In genomic region chr2:36512705-36513104, GRCh38 we compare ENCODE assay signal across 1 cellular context.
TF ChIP-seq lines count a peak whose summit lies in the region.

No MANE protein-coding gene starts in this region.

TF ChIP-seq in SK-N-SH treated with all-trans-retinoic acid at 6 μM for 48 hours, 23 proteins besides CTCF, POLR2A, EP300 and RAD21 (continued from another document):
- TF ChIP-seq POU6F1 (CRISPR knock-in tag; IDR thresholded peaks at IDR 0.05; ENCODE audit: borderline replicate concordance, low read depth) = no peak
- TF ChIP-seq SNAI2 (CRISPR knock-in tag; IDR thresholded peaks at IDR 0.05) = no peak
- no peak for TF ChIP-seq ARNTL (CRISPR knock-in tag; IDR thresholded peaks at IDR 0.05; ENCODE audit: borderline replicate concordance, low read depth)
- no peak for TF ChIP-seq OSR1 (CRISPR knock-in tag; IDR thresholded peaks at IDR 0.05)
- TF ChIP-seq ISL1 (CRISPR knock-in tag; IDR thresholded peaks at IDR 0.05) = no peak
- no peak for TF ChIP-seq TOX (CRISPR knock-in tag; IDR thresholded peaks at IDR 0.05; ENCODE audit: borderline replicate concordance)
- TF ChIP-seq ESRRG (CRISPR knock-in tag; IDR thresholded peaks at IDR 0.05) = no peak
- TF ChIP-seq RARB (CRISPR knock-in tag; IDR thresholded peaks at IDR 0.05) = no peak
- TF ChIP-seq TCF4 (CRISPR knock-in tag; IDR thresholded peaks at IDR 0.05; ENCODE audit: borderline replicate concordance) = no peak
- TF ChIP-seq GLIS3 (CRISPR knock-in tag; IDR thresholded peaks at IDR 0.05) = no peak
- TF ChIP-seq PATZ1 (CRISPR knock-in tag; IDR thresholded peaks at IDR 0.05; ENCODE audit: borderline replicate concordance) = no peak
- TF ChIP-seq BACH2 (CRISPR knock-in tag; IDR thresholded peaks at IDR 0.05; ENCODE audit: borderline replicate concordance) = no peak
